8 cellular contexts compared by ENCODE assay signal in the genomic region with DNA sequence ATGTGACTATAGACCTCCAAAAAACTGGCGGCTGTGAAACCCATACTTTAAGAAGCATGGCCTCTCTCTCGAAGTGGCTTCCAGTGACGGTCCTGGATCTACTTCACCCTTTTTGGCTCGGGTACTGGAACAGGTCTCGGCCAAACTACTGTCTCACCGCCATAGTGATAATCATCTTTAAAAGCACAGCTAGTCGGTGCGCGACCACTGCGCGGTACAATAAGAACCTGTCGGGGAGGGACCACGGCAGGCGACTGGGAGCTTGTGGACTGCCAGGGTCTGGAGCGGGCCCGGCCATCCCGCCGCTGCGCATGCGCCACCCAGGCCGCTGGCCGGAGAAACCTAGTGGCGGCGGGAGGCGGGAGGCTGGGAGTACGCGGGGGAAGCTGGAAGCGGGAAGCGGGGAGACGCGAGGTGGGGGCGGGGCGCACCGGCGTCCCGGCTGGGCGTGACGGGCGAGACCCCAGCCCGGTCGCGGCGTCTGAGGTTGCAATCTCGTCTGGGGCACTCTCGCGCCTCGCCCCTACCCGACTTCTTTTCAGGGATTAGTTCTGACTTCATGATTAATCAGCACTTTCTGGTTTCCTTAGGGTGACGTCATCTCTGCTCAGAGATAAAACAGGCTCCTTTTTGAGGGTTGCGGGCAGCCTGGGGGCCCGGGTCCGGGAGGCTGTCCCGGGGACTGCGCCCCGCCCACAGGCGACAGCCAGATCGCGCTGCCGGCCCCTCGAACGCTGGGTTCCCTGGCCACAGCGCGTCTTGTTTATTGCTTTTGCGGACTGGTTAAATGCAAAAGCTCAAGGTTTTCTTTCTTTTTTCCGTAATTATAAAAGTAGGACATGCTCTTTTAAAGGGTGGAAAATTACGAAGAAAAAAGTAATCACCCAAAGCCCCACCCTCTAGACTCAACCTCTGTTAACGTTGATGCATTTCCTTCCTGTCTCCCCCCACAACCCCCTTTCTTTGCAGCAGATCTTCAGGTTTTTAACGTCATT.
DNase-seq lines count a peak whose midpoint lies in the region; ATAC-seq, FAIRE-seq and TF ChIP-seq lines count a peak whose summit lies in the region.

No MANE protein-coding gene starts in this region.

- H3K4me3 Mint-ChIP-seq in activated T-helper 2 cell treated with anti-CD3 and anti-CD28 coated beads, Interferon-gamma antibody, Interleukin-2, Interleukin-4, amounts not matched to agents 10 μg/mL and 5 μg/mL and 100 μg/mL, durations not matched to agents 14 hours and 24 hours and 36 hours (ENCODE audit: low read depth): peak overlapping the region; percentile 78
- peak overlapping the region; percentile 87 for H3K4me3 Mint-ChIP-seq in natural killer cell

- peaks cover 34% of the 10 kb centered on the region for H3K4me1 Mint-ChIP-seq in activated T-helper 2 cell treated with anti-CD3 and anti-CD28 coated beads, Interferon-gamma antibody, Interleukin-2, Interleukin-4, amounts not matched to agents 10 μg/mL and 5 μg/mL and 100 μg/mL, durations not matched to agents 14 hours and 24 hours and 36 hours (ENCODE audit: low read depth)
- peaks cover 24 to 33% of the 10 kb centered on the region in 2 donors for H3K4me1 Mint-ChIP-seq in natural killer cell

- DNase-seq in D721Med (ENCODE audit: insufficient read length, low spot score) (peak; percentile 80), HuH-7.5 (ENCODE audit: low spot score) (peak; percentile 92), RPMI8226 (peak; percentile 70), fibroblast of peridontal ligament (ENCODE audit: extremely low read depth) (peak; percentile 91), natural killer cell (peak; percentile 71)
- peak; percentile 79 for DNase-seq in activated T-helper 2 cell treated with anti-CD3 and anti-CD28 coated beads, Interferon-gamma antibody, Interleukin-2, Interleukin-4, amounts not matched to agents 10 μg/mL and 5 μg/mL and 100 μg/mL, durations not matched to agents 14 hours and 24 hours and 36 hours (ENCODE audit: low spot score)
- DNase-seq in stimulated activated naive CD4-positive, alpha-beta T cell (lab: John Stamatoyannopoulos, UW): peak; percentile 66 to 93 (median 82)

- no peaks in the 10 kb centered on the region for H3K9me3 Mint-ChIP-seq in activated T-helper 2 cell treated with anti-CD3 and anti-CD28 coated beads, Interferon-gamma antibody, Interleukin-2, Interleukin-4, amounts not matched to agents 10 μg/mL and 5 μg/mL and 100 μg/mL, durations not matched to agents 14 hours and 24 hours and 36 hours
- H3K9me3 Mint-ChIP-seq in natural killer cell: no peaks in the 10 kb centered on the region

- no peaks in the 10 kb centered on the region for H3K36me3 Mint-ChIP-seq in activated T-helper 2 cell treated with anti-CD3 and anti-CD28 coated beads, Interferon-gamma antibody, Interleukin-2, Interleukin-4, amounts not matched to agents 10 μg/mL and 5 μg/mL and 100 μg/mL, durations not matched to agents 14 hours and 24 hours and 36 hours (ENCODE audit: low read depth)
- no peaks in the 10 kb centered on the region for H3K36me3 Mint-ChIP-seq in natural killer cell

- peak overlapping the region; percentile 83 for H3K27ac Mint-ChIP-seq in activated T-helper 2 cell treated with anti-CD3 and anti-CD28 coated beads, Interferon-gamma antibody, Interleukin-2, Interleukin-4, amounts not matched to agents 10 μg/mL and 5 μg/mL and 100 μg/mL, durations not matched to agents 14 hours and 24 hours and 36 hours
- H3K27ac Mint-ChIP-seq in natural killer cell: peak overlapping the region; percentile 86 to 94

- intact Hi-C loops in activated T-helper 2 cell treated with anti-CD3 and anti-CD28 coated beads, Interferon-gamma antibody, Interleukin-2, Interleukin-4, amounts not matched to agents 10 μg/mL and 5 μg/mL and 100 μg/mL, durations not matched to agents 14 hours and 24 hours and 36 hours (cut with micrococcal nuclease): loop anchor here (1.0 to 10.0 kb wide), 6 partner anchors 15 to 589 kb away; partner anchors contain the start of genes SHLD3, TRAPPC13 and TRIM23
- intact Hi-C loops in natural killer cell (cut with micrococcal nuclease): loop anchor here (2.0 to 5.0 kb wide), 3 partner anchors 67 to 447 kb away; partner anchors contain the start of genes CWC27 and SREK1IP1

- FAIRE-seq in D721Med (lab: Jason Lieb, UNC): no peak

- TF ChIP-seq CTCF in D721Med (IDR thresholded peaks at IDR 0.05; ENCODE audit: insufficient read depth, missing control alignments): no peak
- no peak for TF ChIP-seq CTCF in natural killer cell (IDR thresholded peaks at IDR 0.05)

- ATAC-seq in GM21526 (IDR thresholded peaks at IDR 0.05; ENCODE audit: low FRiP score, unreplicated experiment) (peak; percentile 83), natural killer cell (peak; percentile 85 to 92 (median 86))

- H3K27me3 Mint-ChIP-seq in activated T-helper 2 cell treated with anti-CD3 and anti-CD28 coated beads, Interferon-gamma antibody, Interleukin-2, Interleukin-4, amounts not matched to agents 10 μg/mL and 5 μg/mL and 100 μg/mL, durations not matched to agents 14 hours and 24 hours and 36 hours (ENCODE audit: low read depth): no peaks in the 10 kb centered on the region
- H3K27me3 Mint-ChIP-seq in natural killer cell (ENCODE audit: low read depth in 2 of 2): peaks cover 0 to 3% of the 10 kb centered on the region in 2 donors

Comparison
In these comparisons a context has a peak if more than half of its experiments do, and no peak if none do; other contexts are left out.
1. Peak in every context shown above with its lines: DNase-seq and ATAC-seq.